Comparison of ENCODE assay signal across 8 cellular contexts in genomic region chr11:75562048-75562835, GRCh38. TPM values are rescaled to one million over a fixed set of nuclear protein-coding genes. Genes with fewer than 3 reads are reported as not detected.
DNase-seq lines count a peak whose midpoint lies in the region; ATAC-seq and TF ChIP-seq lines count a peak whose summit lies in the region.

TSS of gene SERPINH1 (plus strand) at chr11:75562253. CDS start at chr11:75566350, 4,097 bp downstream.

- H3K4me1 ChIP-seq in GM23338 (ENCODE audit: insufficient read depth) (peaks cover 66% of the 10 kb centered on the region), tibial artery (peaks cover 0 to 87% (median 81%) of the 10 kb centered on the region in 4 donors)

- DNase-seq in DMS79 (lab: John Stamatoyannopoulos, UW) (peak; percentile 88), GM23338 (ENCODE audit: low spot score) (peak; percentile 94), LoVo (ENCODE audit: low spot score) (peak; percentile 86), SKM-1 treated with dmso at 0.1 percent for 144 hours (lab: John Stamatoyannopoulos, UW; ENCODE audit: unreplicated experiment) (peak; percentile 86), glomerular visceral epithelial cell (ENCODE audit: extremely low spot score) (peak; percentile 83), omental fat pad (ENCODE audit: low spot score) (no peak), tibial artery (peak; percentile 89 to 96)

- H3K9me3 ChIP-seq in tibial artery, result no peaks in the 10 kb centered on the region

- H3K27ac ChIP-seq in GM23338 (ENCODE audit: low read depth) (peak within 1 kb of the TSS; percentile 97), tibial artery (peak within 1 kb of the TSS; percentile 99 to 100)

- peak within 1 kb of the TSS; percentile 98 for H3K4me3 ChIP-seq in GM23338
- peak within 1 kb of the TSS; percentile 95 to 98 for H3K4me3 ChIP-seq in tibial artery

- TF ChIP-seq CTCF in GM23338 (conservative IDR thresholded peaks at IDR 0.05; ENCODE audit: low read depth in 2 of 2) (no peak), omental fat pad (IDR thresholded peaks at IDR 0.05) (no peak), tibial artery (IDR thresholded peaks at IDR 0.05) (no peak)

- H3F3A ChIP-seq in GM23338 (replicated peaks; ENCODE audit: low read depth), result peaks cover 18% of the 10 kb centered on the region

- H3K27me3 Mint-ChIP-seq in GM23338 (ENCODE audit: insufficient read depth, low read depth, poor library complexity), result peaks cover 40% of the 10 kb centered on the region
- H3K27me3 Mint-ChIP-seq in activated naive CD8-positive, alpha-beta T cell, result no peaks in the 10 kb centered on the region

- H3K4me1 Mint-ChIP-seq in GM23338, result peaks cover 69% of the 10 kb centered on the region
- peaks cover 43% of the 10 kb centered on the region for H3K4me1 Mint-ChIP-seq in activated naive CD8-positive, alpha-beta T cell (ENCODE audit: low read depth)

- H3K9me2 ChIP-seq in GM23338 (ENCODE audit: insufficient read depth), result no peaks in the 10 kb centered on the region

- intact Hi-C loops in tibial artery (cut with DNase I; ENCODE audit: low total_unique reads), result no loop called here

- H2AFZ ChIP-seq in GM23338, result peak within 1 kb of the TSS; percentile 63; the same call in 1 of the 2 replicates

- H3K27me3 ChIP-seq in GM23338 (ENCODE audit: insufficient read depth) (no peaks in the 10 kb centered on the region), tibial artery (no peaks in the 10 kb centered on the region)

- peak; percentile 64 for ATAC-seq in GM23338
- peak; percentile 38 for ATAC-seq in omental fat pad (ENCODE audit: low FRiP score)

- H3K4me2 ChIP-seq in GM23338, result peak within 1 kb of the TSS; percentile 86

- H3K9me3 Mint-ChIP-seq in GM23338, result no peaks in the 10 kb centered on the region
- no peaks in the 10 kb centered on the region for H3K9me3 Mint-ChIP-seq in activated naive CD8-positive, alpha-beta T cell (ENCODE audit: low read depth)

- peaks cover 22% of the 10 kb centered on the region for H4K20me1 ChIP-seq in GM23338 (replicated peaks; ENCODE audit: insufficient read depth)

- peak within 1 kb of the TSS; percentile 97 for H3K4me3 Mint-ChIP-seq in GM23338
- peak within 1 kb of the TSS; percentile 94 for H3K4me3 Mint-ChIP-seq in activated naive CD8-positive, alpha-beta T cell

- H3K36me3 ChIP-seq in GM23338 (ENCODE audit: insufficient read depth) (peaks cover 9% of the 10 kb centered on the region; the same call in 1 of the 2 replicates), tibial artery (peaks cover 9 to 14% (median 12%) of the 10 kb centered on the region in 3 donors)

- peaks cover 44% of the 10 kb centered on the region for H3K36me3 Mint-ChIP-seq in GM23338 (ENCODE audit: low read depth)
- H3K36me3 Mint-ChIP-seq in activated naive CD8-positive, alpha-beta T cell, result no peaks in the 10 kb centered on the region

- H3K79me2 ChIP-seq in GM23338 (replicated peaks; ENCODE audit: insufficient read depth), result peaks cover 59% of the 10 kb centered on the region

- H3K27ac Mint-ChIP-seq in GM23338, result peak within 1 kb of the TSS; percentile 99
- H3K27ac Mint-ChIP-seq in activated naive CD8-positive, alpha-beta T cell, result peak within 1 kb of the TSS; percentile 92

TF ChIP-seq in GM23338, 12 proteins besides CTCF, POLR2A, EP300 and RAD21 (continues in another document):
- TF ChIP-seq, protein P1, sequence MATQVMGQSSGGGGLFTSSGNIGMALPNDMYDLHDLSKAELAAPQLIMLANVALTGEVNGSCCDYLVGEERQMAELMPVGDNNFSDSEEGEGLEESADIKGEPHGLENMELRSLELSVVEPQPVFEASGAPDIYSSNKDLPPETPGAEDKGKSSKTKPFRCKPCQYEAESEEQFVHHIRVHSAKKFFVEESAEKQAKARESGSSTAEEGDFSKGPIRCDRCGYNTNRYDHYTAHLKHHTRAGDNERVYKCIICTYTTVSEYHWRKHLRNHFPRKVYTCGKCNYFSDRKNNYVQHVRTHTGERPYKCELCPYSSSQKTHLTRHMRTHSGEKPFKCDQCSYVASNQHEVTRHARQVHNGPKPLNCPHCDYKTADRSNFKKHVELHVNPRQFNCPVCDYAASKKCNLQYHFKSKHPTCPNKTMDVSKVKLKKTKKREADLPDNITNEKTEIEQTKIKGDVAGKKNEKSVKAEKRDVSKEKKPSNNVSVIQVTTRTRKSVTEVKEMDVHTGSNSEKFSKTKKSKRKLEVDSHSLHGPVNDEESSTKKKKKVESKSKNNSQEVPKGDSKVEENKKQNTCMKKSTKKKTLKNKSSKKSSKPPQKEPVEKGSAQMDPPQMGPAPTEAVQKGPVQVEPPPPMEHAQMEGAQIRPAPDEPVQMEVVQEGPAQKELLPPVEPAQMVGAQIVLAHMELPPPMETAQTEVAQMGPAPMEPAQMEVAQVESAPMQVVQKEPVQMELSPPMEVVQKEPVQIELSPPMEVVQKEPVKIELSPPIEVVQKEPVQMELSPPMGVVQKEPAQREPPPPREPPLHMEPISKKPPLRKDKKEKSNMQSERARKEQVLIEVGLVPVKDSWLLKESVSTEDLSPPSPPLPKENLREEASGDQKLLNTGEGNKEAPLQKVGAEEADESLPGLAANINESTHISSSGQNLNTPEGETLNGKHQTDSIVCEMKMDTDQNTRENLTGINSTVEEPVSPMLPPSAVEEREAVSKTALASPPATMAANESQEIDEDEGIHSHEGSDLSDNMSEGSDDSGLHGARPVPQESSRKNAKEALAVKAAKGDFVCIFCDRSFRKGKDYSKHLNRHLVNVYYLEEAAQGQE (IDR thresholded peaks at IDR 0.05; ENCODE audit: unreplicated experiment), result no peak
- no peak for TF ChIP-seq ZNF331 (CRISPR knock-in tag; IDR thresholded peaks at IDR 0.05; ENCODE audit: low read depth)
- no peak; the same call in 1 of the 2 replicates for TF ChIP-seq ETS1 (IDR thresholded peaks at IDR 0.05)
- TF ChIP-seq POLR2AphosphoS5 (IDR thresholded peaks at IDR 0.05; ENCODE audit: low read depth), result peak; percentile 69
- no peak for TF ChIP-seq NANOG (IDR thresholded peaks at IDR 0.05; ENCODE audit: borderline replicate concordance)

RNA-seq across cellular contexts. Expression of gene SERPINH1, which starts in this region (rescaled TPM):
- total RNA-seq in GM23338 (2014; rRNA removed; shearing (Covaris generic)), result 1,217 and 1,375 TPM in 2 replicates
- 238 and 269 TPM in 2 replicates for polyA plus RNA-seq in GM23338 (2016; fragmentation: Nextera tagmentation; extraction: Ambion mirVana)
- total RNA-seq in omental fat pad, result 100 to 1,000 TPM; 307 to 804 (median 482) TPM
